In genomic region chr6:166526937-166527336, GRCh38 we compare ENCODE assay signal across 23 cellular contexts. TPM values are rescaled to one million over a fixed set of nuclear protein-coding genes. Genes with fewer than 3 reads are reported as not detected.
DNase-seq lines count a peak whose midpoint lies in the region; ATAC-seq, FAIRE-seq and TF ChIP-seq lines count a peak whose summit lies in the region.
"Had no signal": no experiment of that assay in that cellular context is flagged by ENCODE, and none has a peak within 500 bp of the region (broad histone marks: within the 10 kb centered on the region; RNA-seq: fewer than 3 reads in every experiment).

No MANE protein-coding gene starts in this region.

- H3K4me3 Mint-ChIP-seq in glutamatergic neuron (ENCODE audit: unreplicated experiment) (no peak overlapping the region), nephron progenitor cell (no peak overlapping the region)
- H3K4me3 Mint-ChIP-seq: CD4-positive, CD25-positive, alpha-beta regulatory T cell; CD8-positive, alpha-beta memory T cell; H9 had no signal

- no peaks in the 10 kb centered on the region for H3K36me3 ChIP-seq in K562 (ENCODE audit: control insufficient read depth, insufficient read depth, low read length)
- no peaks in the 10 kb centered on the region for H3K36me3 ChIP-seq in testis (ENCODE audit: low read depth, missing control alignments)

- BruUV-seq in K562 (replicated peaks; lab: Mats Ljungman, UMichigan), result no TSS peak

- H3K36me3 Mint-ChIP-seq in glutamatergic neuron (ENCODE audit: unreplicated experiment) (peaks cover 10% of the 10 kb centered on the region), nephron progenitor cell (ENCODE audit: low read depth) (peaks cover 18% of the 10 kb centered on the region)

- no peak overlapping the region for H3K4me2 ChIP-seq in K562 (ENCODE audit: insufficient read depth, low read length)

- DNase-seq in K562 (ENCODE audit: extremely low read depth in 1 of 4, low spot score in 3 of 4), result no peak
- DNase-seq in glutamatergic neuron, result no peak
- no peak for DNase-seq in nephron progenitor cell
- peak; percentile 22 for DNase-seq in testis
- DNase-seq: ACHN; BE2C; C1 segment of cervical spinal cord; CD4-positive, CD25-positive, alpha-beta regulatory T cell; CD8-positive, alpha-beta memory T cell; COR-L47; DMS 273 treated with DMSO at 0.1 percent for 48 hours; DMS53; DND-41; EL; H9 had no signal

- POLR2A ChIA-PET in K562 (lab: Yijun Ruan, JAX), result no interaction called here

- H3K27ac ChIP-seq in K562 (ENCODE audit: extremely low read depth, low read depth, low read length), result no peak overlapping the region
- no peak overlapping the region for H3K27ac ChIP-seq in testis
- H3K27ac ChIP-seq: HL-60 had no signal

- H3K4me1 Mint-ChIP-seq in glutamatergic neuron (ENCODE audit: low read depth, unreplicated experiment), result peaks cover 15% of the 10 kb centered on the region
- H3K4me1 Mint-ChIP-seq in nephron progenitor cell, result peaks cover 35% of the 10 kb centered on the region
- H3K4me1 Mint-ChIP-seq: CD4-positive, CD25-positive, alpha-beta regulatory T cell; CD8-positive, alpha-beta memory T cell had no signal

- H3K27me3 ChIP-seq in K562 (ENCODE audit: control insufficient read depth in 2 of 2, insufficient read depth in 2 of 2, low read length in 2 of 2), result peaks cover 36 to 57% of the 10 kb centered on the region in 2 experiments
- no peaks in the 10 kb centered on the region for H3K27me3 ChIP-seq in testis
- H3K27me3 ChIP-seq: BE2C had no signal

- H3K27ac Mint-ChIP-seq in glutamatergic neuron (ENCODE audit: unreplicated experiment) (peak overlapping the region; percentile 46), nephron progenitor cell (peak overlapping the region; percentile 8)
- H3K27ac Mint-ChIP-seq: CD4-positive, CD25-positive, alpha-beta regulatory T cell; CD8-positive, alpha-beta memory T cell; H9 had no signal

- no peaks in the 10 kb centered on the region for H3K9me3 ChIP-seq in K562 (replicated peaks; ENCODE audit: control insufficient read depth, insufficient read depth, low read depth, low read length)
- H3K9me3 ChIP-seq in testis, result no peaks in the 10 kb centered on the region
- H3K9me3 ChIP-seq: BE2C had no signal

- no peak for ATAC-seq in K562
- ATAC-seq in HG03175 (IDR thresholded peaks at IDR 0.05; ENCODE audit: unreplicated experiment), result no peak
- ATAC-seq in GM21423 (IDR thresholded peaks at IDR 0.05; ENCODE audit: unreplicated experiment), result no peak
- ATAC-seq in GM21526 (IDR thresholded peaks at IDR 0.05; ENCODE audit: low FRiP score, unreplicated experiment), result no peak

- CTCF ChIA-PET in K562 (lab: Yijun Ruan, JAX; ENCODE audit: low intra/inter-chr PET ratio), result no interaction called here

- no peaks in the 10 kb centered on the region for H3K9me1 ChIP-seq in K562 (ENCODE audit: control insufficient read depth, insufficient read depth, low read length)

- 0% methylated on average over 10 of the region's 10 CpGs for WGBS in K562 (ENCODE audit: insufficient coverage, low coverage, missing lambda C conversion rate)
- WGBS in testis, 2 donors, result 43 to 49% methylated on average over 10 of the region's 10 CpGs

- FAIRE-seq in K562 (lab: Jason Lieb, UNC), result no peak
- FAIRE-seq: A204.1, GM12892, GM18507, H1 had no signal

- H3K27me3 Mint-ChIP-seq in glutamatergic neuron (ENCODE audit: unreplicated experiment) (peaks cover 2% of the 10 kb centered on the region), nephron progenitor cell (ENCODE audit: low read depth, poor library complexity) (peaks cover 6% of the 10 kb centered on the region)

- intact Hi-C loops in K562 (cut with micrococcal nuclease) (no loop called here), testis (cut with DNase I; ENCODE audit: low total_unique reads) (no loop called here)

- H3K4me3 ChIP-seq in K562 (no peak overlapping the region), testis (no peak overlapping the region)

- TF ChIP-seq RAD21 in K562 (CRISPR knock-in tag; conservative IDR thresholded peaks at IDR 0.05 in 1 of 2, IDR thresholded peaks at IDR 0.05 in 1 of 2), result no peak

- no peaks in the 10 kb centered on the region for H4K20me1 ChIP-seq in K562 (replicated peaks; ENCODE audit: control insufficient read depth, insufficient read depth, low read length)

- no peak overlapping the region for H2AFZ ChIP-seq in K562 (ENCODE audit: low read depth, low read length)

- no peak for TF ChIP-seq EP300 in K562 (IDR thresholded peaks at IDR 0.05; ENCODE audit: low read length)

- H3K79me2 ChIP-seq in K562 (ENCODE audit: control insufficient read depth, insufficient read depth, low read length), result no peaks in the 10 kb centered on the region

- H3K9ac ChIP-seq in K562 (ENCODE audit: insufficient read depth in 1 of 2, low read depth in 2 of 2, low read length in 2 of 2), result no peak overlapping the region

- H3K4me1 ChIP-seq in K562 (replicated peaks in 1 of 2; ENCODE audit: control insufficient read depth in 2 of 2, insufficient read depth in 2 of 2, low read length in 2 of 2), result no peaks in the 10 kb centered on the region
- H3K4me1 ChIP-seq in testis, result peaks cover 7% of the 10 kb centered on the region
- H3K4me1 ChIP-seq: BE2C had no signal

- in situ Hi-C loops in K562 (cut with MboI), result no loop called here

- H3K9me3 Mint-ChIP-seq in glutamatergic neuron (ENCODE audit: unreplicated experiment) (peaks cover 4% of the 10 kb centered on the region), nephron progenitor cell (peaks cover 3% of the 10 kb centered on the region)
- H3K9me3 Mint-ChIP-seq: CD8-positive, alpha-beta memory T cell; H9 had no signal

- TF ChIP-seq CTCF in K562 (IDR thresholded peaks at IDR 0.05 in 2 of 3, conservative IDR thresholded peaks at IDR 0.05 in 1 of 3; ENCODE audit: insufficient read depth in 2 of 3, low read depth in 1 of 3, low read length in 3 of 3), result no peak
- TF ChIP-seq CTCF in glutamatergic neuron (IDR thresholded peaks at IDR 0.05; ENCODE audit: partially characterized antibody, unreplicated experiment), result no peak
- no peak for TF ChIP-seq CTCF in nephron progenitor cell (IDR thresholded peaks at IDR 0.05)
- TF ChIP-seq CTCF in testis (IDR thresholded peaks at IDR 0.05), result no peak

- TF ChIP-seq POLR2A in K562 (conservative IDR thresholded peaks at IDR 0.05) (no peak), testis (IDR thresholded peaks at IDR 0.05) (no peak)

TF ChIP-seq in K562, 482 proteins besides CTCF, POLR2A, EP300 and RAD21:
- peak; percentile 34; the same call in 1 of the 2 replicates for TF ChIP-seq NR2C2 (CRISPR knock-in tag; IDR thresholded peaks at IDR 0.05)
- no peak for TF ChIP-seq NR2C2 (tag; IDR thresholded peaks at IDR 0.05)
- TF ChIP-seq NR2C1 (IDR thresholded peaks at IDR 0.05), result 0 out of 2 replicates have a peak, but pooled peaks have one; percentile 30
- peak; percentile 25; the same call in 1 of the 2 replicates for TF ChIP-seq NR2C1 (tag; IDR thresholded peaks at IDR 0.05)
- TF ChIP-seq ADNP (tag; IDR thresholded peaks at IDR 0.05), result no peak
- TF ChIP-seq ZKSCAN1 (IDR thresholded peaks at IDR 0.05; ENCODE audit: low read depth, low read length), result no peak

RNA-seq across cellular contexts. Expression of gene RAMACL, which starts 59.5 kb away (rescaled TPM):
- total RNA-seq in K562 (2011; cell fraction: chromatin; rRNA removed; ENCODE audit: low replicate concordance), result 0.19 TPM in 1 of 2 replicates, not detected in the other
- not detected in 2 replicates for total RNA-seq in K562 (2011; cell fraction: nucleolus; rRNA removed)
- not detected in 2 replicates for total RNA-seq in K562 (2011; cell fraction: nucleoplasm; rRNA removed)
- not detected in 2 replicates for total RNA-seq in K562 (2014; rRNA removed)
- 0.36 and 0.45 TPM in 2 replicates for total RNA-seq in K562 (2014; rRNA removed; fragmentation: Illumina TruSeq; extraction: Trizol)
- 0.18 and 0.19 TPM in 2 replicates for total RNA-seq in K562 (2015; rRNA removed; fragmentation: Illumina TruSeq; extraction: Trizol)
- 0.11 TPM in 1 of 2 replicates, not detected in the other for total RNA-seq in K562 (2021)
- polyA plus RNA-seq in K562 (2011; rRNA removed), result 0.50 and 0.56 TPM in 2 replicates
- 0.06 TPM in 1 of 2 replicates, not detected in the other for polyA plus RNA-seq in K562 (2011; cell fraction: cytosol; rRNA removed)
- polyA plus RNA-seq in K562 (2011; cell fraction: nucleus; rRNA removed), result 0.10 and 0.27 TPM in 2 replicates
- 0.17 and 0.33 TPM in 2 replicates for polyA plus RNA-seq in K562 (2012)
- polyA plus RNA-seq in K562 (2014; fragmentation: Illumina TruSeq; extraction: Trizol), result 0.46 and 0.50 TPM in 2 replicates
- 1 to 10 TPM; 1.3 to 1.7 TPM for polyA plus RNA-seq in K562 (2014; fragmentation: Nextera tagmentation; extraction: Ambion mirVana)
- polyA plus RNA-seq in K562 (2014; rRNA removed), result 0.09 and 0.12 TPM in 2 replicates
- 0.48 and 1.1 TPM in 2 replicates for polyA minus RNA-seq in K562 (2011; rRNA and poly(A)+ RNA removed)
- polyA minus RNA-seq in K562 (2011; cell fraction: cytosol; rRNA and poly(A)+ RNA removed), result not detected in 2 replicates
- polyA minus RNA-seq in K562 (2011; cell fraction: nucleus; rRNA and poly(A)+ RNA removed), result 0.44 TPM in 1 of 2 replicates, not detected in the other
- 9.5 TPM for total RNA-seq in glutamatergic neuron (ENCODE audit: unreplicated experiment)
- 1 to 10 TPM; 1.7 to 1.9 TPM for total RNA-seq in testis
- polyA plus RNA-seq in testis (ENCODE audit: insufficient read depth, low read depth, low replicate concordance), result not detected
